Comparison of ENCODE assay signal across 21 cellular contexts in genomic region chr6:33686981-33687975, GRCh38. TPM values are rescaled to one million over a fixed set of nuclear protein-coding genes. Genes with fewer than 3 reads are reported as not detected.
"Had no signal": no experiment of that assay in that cellular context is flagged by ENCODE, and none has a peak within 500 bp of the region (broad histone marks: within the 10 kb centered on the region; RNA-seq: fewer than 3 reads in every experiment).

No MANE protein-coding gene starts in this region.

- H3K27ac Mint-ChIP-seq: activated CD4-positive, alpha-beta T cell treated with anti-CD3 and anti-CD28 coated beads for 36 hours; dendritic cell treated with granulocyte-macrophage colony-stimulating factor and Interleukin-4, amounts not matched to agents 40 ng/mL and 50 ng/mL, for 4 days; stimulated activated naive CD8-positive, alpha-beta T cell treated with anti-CD3 and anti-CD28 coated beads, Interleukin-15, Interleukin-2, amounts not matched to agents 100 ng/mL and 50 ng/mL, for 24 hours had no signal

- ATAC-seq: activated CD4-positive, alpha-beta T cell treated with anti-CD3 and anti-CD28 coated beads for 36 hours; activated naive CD8-positive, alpha-beta T cell treated with anti-CD3 and anti-CD28 coated beads, Interleukin-2, amount 50 U/mL, for 24 hours; foreskin keratinocyte; heart right ventricle; left lobe of liver; lower lobe of right lung; naive thymus-derived CD8-positive, alpha-beta T cell; right cardiac atrium had no signal

- H3K4me3 Mint-ChIP-seq: activated CD4-positive, alpha-beta T cell treated with anti-CD3 and anti-CD28 coated beads for 36 hours; activated naive CD8-positive, alpha-beta T cell treated with anti-CD3 and anti-CD28 coated beads, Interleukin-2, amount 50 U/mL, for 24 hours; central memory CD8-positive, alpha-beta T cell; dendritic cell treated with granulocyte-macrophage colony-stimulating factor and Interleukin-4, amounts not matched to agents 40 ng/mL and 50 ng/mL, for 4 days; naive thymus-derived CD8-positive, alpha-beta T cell; neural progenitor cell; stimulated activated naive CD8-positive, alpha-beta T cell treated with anti-CD3 and anti-CD28 coated beads, Interleukin-15, Interleukin-2, amounts not matched to agents 100 ng/mL and 50 ng/mL, for 24 hours had no signal

- H3K9me3 Mint-ChIP-seq: activated naive CD8-positive, alpha-beta T cell treated with anti-CD3 and anti-CD28 coated beads, Interleukin-2, amount 50 U/mL, for 24 hours; central memory CD8-positive, alpha-beta T cell; dendritic cell treated with granulocyte-macrophage colony-stimulating factor and Interleukin-4, amounts not matched to agents 40 ng/mL and 50 ng/mL, for 4 days; naive thymus-derived CD8-positive, alpha-beta T cell; neural progenitor cell; stimulated activated naive CD8-positive, alpha-beta T cell treated with anti-CD3 and anti-CD28 coated beads, Interleukin-15, Interleukin-2, amounts not matched to agents 100 ng/mL and 50 ng/mL, for 24 hours had no signal

- DNase-seq: activated CD4-positive, alpha-beta T cell treated with anti-CD3 and anti-CD28 coated beads for 36 hours; activated CD4-positive, alpha-beta T cell treated with anti-CD3 and anti-CD28 coated beads, Interleukin-2, amount 50 U/mL, for 48 hours; activated CD4-positive, CD25-positive, alpha-beta regulatory T cell; activated CD8-positive, alpha-beta memory T cell treated with anti-CD3 and anti-CD28 coated beads for 24 hours; activated gamma-delta T cell; activated naive CD4-positive, alpha-beta T cell treated with anti-CD3 and anti-CD28 coated beads, Interleukin-2, amount 50 U/mL, for 16 hours; activated naive CD8-positive, alpha-beta T cell treated with anti-CD3 and anti-CD28 coated beads, Interleukin-2, amount 50 U/mL, for 24 hours; amygdala; foreskin keratinocyte; heart right ventricle; kidney glomerular epithelial cell; lower lobe of right lung; mesenchymal stem cell; naive thymus-derived CD8-positive, alpha-beta T cell; trophoblast cell had no signal

- H3K27me3 Mint-ChIP-seq: activated CD4-positive, alpha-beta T cell treated with anti-CD3 and anti-CD28 coated beads for 36 hours; activated naive CD8-positive, alpha-beta T cell treated with anti-CD3 and anti-CD28 coated beads, Interleukin-2, amount 50 U/mL, for 24 hours; central memory CD8-positive, alpha-beta T cell; dendritic cell treated with granulocyte-macrophage colony-stimulating factor and Interleukin-4, amounts not matched to agents 40 ng/mL and 50 ng/mL, for 4 days; naive thymus-derived CD8-positive, alpha-beta T cell; stimulated activated naive CD8-positive, alpha-beta T cell treated with anti-CD3 and anti-CD28 coated beads, Interleukin-15, Interleukin-2, amounts not matched to agents 100 ng/mL and 50 ng/mL, for 24 hours had no signal

RNA-seq across cellular contexts. Expression of gene IP6K3, which starts 59.4 kb away (rescaled TPM):
- polyA plus RNA-seq: foreskin keratinocyte; naive thymus-derived CD8-positive, alpha-beta T cell had no signal
